17 cellular contexts compared by ENCODE assay signal in genomic region chr11:87219266-87219665, GRCh38.
A peak's percentile ranks its signal among the peaks of the same experiment; 100 is the strongest.
DNase-seq lines count a peak whose midpoint lies in the region; ATAC-seq and TF ChIP-seq lines count a peak whose summit lies in the region.
"Had no signal": no experiment of that assay in that cellular context is flagged by ENCODE, and none has a peak within 500 bp of the region (broad histone marks: within the 10 kb centered on the region; RNA-seq: fewer than 3 reads in every experiment).

No MANE protein-coding gene starts in this region.

- no peaks in the 10 kb centered on the region for H3K79me2 ChIP-seq in PC-9 (ENCODE audit: low read depth)

- intact Hi-C loops in activated CD8-positive, alpha-beta T cell treated with anti-CD3 and anti-CD28 coated beads for 36 hours (cut with micrococcal nuclease): no loop called here
- intact Hi-C loops in PC-9 (cut with micrococcal nuclease; ENCODE audit: unreplicated experiment): no loop called here

- no peaks in the 10 kb centered on the region for H3K27me3 Mint-ChIP-seq in activated CD8-positive, alpha-beta T cell treated with anti-CD3 and anti-CD28 coated beads for 36 hours
- H3K27me3 Mint-ChIP-seq in nephron progenitor cell (ENCODE audit: low read depth, poor library complexity): no peaks in the 10 kb centered on the region
- H3K27me3 Mint-ChIP-seq: T-cell had no signal

- 0 out of 2 replicates have a peak, but pooled peaks cover 3% of the 10 kb centered on the region for H3K9me2 ChIP-seq in PC-9 (ENCODE audit: insufficient read depth)

- H3K4me3 Mint-ChIP-seq in activated CD8-positive, alpha-beta T cell treated with anti-CD3 and anti-CD28 coated beads for 36 hours: no peak overlapping the region
- no peak overlapping the region for H3K4me3 Mint-ChIP-seq in nephron progenitor cell
- H3K4me3 Mint-ChIP-seq: T-cell had no signal

- H3K4me2 ChIP-seq in PC-9: no peak overlapping the region
- H3K4me2 ChIP-seq: BLaER1 had no signal

- H2AFZ ChIP-seq in PC-9: no peak overlapping the region

- H3K27me3 ChIP-seq in PC-9 (ENCODE audit: insufficient read depth, low read depth): no peaks in the 10 kb centered on the region
- H3K27me3 ChIP-seq: BLaER1, heart right ventricle had no signal

- H3K4me1 ChIP-seq in PC-9 (replicated peaks; ENCODE audit: insufficient read depth): no peaks in the 10 kb centered on the region
- H3K4me1 ChIP-seq: BLaER1, HAP-1 had no signal

- no peak for TF ChIP-seq CTCF in GM13977 (IDR thresholded peaks at IDR 0.05; ENCODE audit: extremely low read depth, insufficient read depth, missing control alignments)
- TF ChIP-seq CTCF in activated CD8-positive, alpha-beta T cell treated with anti-CD3 and anti-CD28 coated beads for 36 hours (IDR thresholded peaks at IDR 0.05): no peak
- no peak for TF ChIP-seq CTCF in nephron progenitor cell (IDR thresholded peaks at IDR 0.05)
- TF ChIP-seq CTCF in PC-9 (conservative IDR thresholded peaks at IDR 0.05): no peak

- H3K4me1 Mint-ChIP-seq in activated CD8-positive, alpha-beta T cell treated with anti-CD3 and anti-CD28 coated beads for 36 hours (ENCODE audit: low read depth): peaks cover 6% of the 10 kb centered on the region
- peaks cover 5% of the 10 kb centered on the region for H3K4me1 Mint-ChIP-seq in nephron progenitor cell
- H3K4me1 Mint-ChIP-seq: T-cell had no signal

- peak; percentile 49 for DNase-seq in GM13977 (ENCODE audit: low spot score)
- peak; percentile 39 for DNase-seq in activated CD8-positive, alpha-beta T cell treated with anti-CD3 and anti-CD28 coated beads for 36 hours
- no peak for DNase-seq in nephron progenitor cell
- DNase-seq in PC-9: no peak
- DNase-seq in cerebellar nuclear complex (lab: John Stamatoyannopoulos, UW): no peak
- DNase-seq: activated T-cell treated with anti-CD3 and anti-CD28 coated beads, Interleukin-2, amount 50 U/mL, for 1 hour; cortex of kidney; heart right ventricle; left colon; NCI-H1930; NCI-H524 treated with DMSO at 0.1 percent for 48 hours; stimulated activated CD4-positive, alpha-beta T cell treated with anti-CD3 and anti-CD28 coated beads, Interleukin-15, amount 100 ng/mL, for 24 hours had no signal

- no peaks in the 10 kb centered on the region for H3K9me3 Mint-ChIP-seq in activated CD8-positive, alpha-beta T cell treated with anti-CD3 and anti-CD28 coated beads for 36 hours
- no peaks in the 10 kb centered on the region for H3K9me3 Mint-ChIP-seq in nephron progenitor cell
- H3K9me3 Mint-ChIP-seq: T-cell had no signal

- H3K36me3 ChIP-seq in PC-9 (ENCODE audit: low read depth): no peaks in the 10 kb centered on the region
- H3K36me3 ChIP-seq: BLaER1, HAP-1, heart right ventricle had no signal

- no peaks in the 10 kb centered on the region for H3F3A ChIP-seq in PC-9 (ENCODE audit: insufficient read depth, low read depth)

- no peaks in the 10 kb centered on the region for H3K9me3 ChIP-seq in PC-9 (ENCODE audit: insufficient read depth, low read depth)
- H3K9me3 ChIP-seq: BLaER1, HAP-1 had no signal

- H3K27ac ChIP-seq in PC-9: no peak overlapping the region
- H3K27ac ChIP-seq: BLaER1, heart right ventricle had no signal

- H3K36me3 Mint-ChIP-seq in activated CD8-positive, alpha-beta T cell treated with anti-CD3 and anti-CD28 coated beads for 36 hours (ENCODE audit: low read depth): peaks cover 6% of the 10 kb centered on the region
- no peaks in the 10 kb centered on the region for H3K36me3 Mint-ChIP-seq in nephron progenitor cell (ENCODE audit: low read depth)

- POLR2A ChIA-PET in activated CD8-positive, alpha-beta T cell treated with anti-CD3 and anti-CD28 coated beads for 36 hours (lab: Charles Lee): no interaction called here
- POLR2A ChIA-PET in PC-9 (lab: Charles Lee; ENCODE audit: unreplicated experiment): no interaction called here

- peak; percentile 54 for ATAC-seq in GM21515 (IDR thresholded peaks at IDR 0.05; ENCODE audit: unreplicated experiment)
- peak; percentile 64 for ATAC-seq in activated CD8-positive, alpha-beta T cell treated with anti-CD3 and anti-CD28 coated beads for 36 hours
- ATAC-seq in GM18907 (IDR thresholded peaks at IDR 0.05; ENCODE audit: unreplicated experiment): no peak
- ATAC-seq: left colon, T-cell had no signal

- H3K27ac Mint-ChIP-seq in activated CD8-positive, alpha-beta T cell treated with anti-CD3 and anti-CD28 coated beads for 36 hours: no peak overlapping the region
- peak overlapping the region; percentile 97 for H3K27ac Mint-ChIP-seq in nephron progenitor cell
- H3K27ac Mint-ChIP-seq: T-cell had no signal

- no peaks in the 10 kb centered on the region for H4K20me1 ChIP-seq in PC-9 (ENCODE audit: insufficient read depth)
- H4K20me1 ChIP-seq: BLaER1 had no signal

- no peak overlapping the region for H3K4me3 ChIP-seq in PC-9
- H3K4me3 ChIP-seq: BLaER1, HAP-1, heart right ventricle had no signal

- CTCF ChIA-PET in activated CD8-positive, alpha-beta T cell treated with anti-CD3 and anti-CD28 coated beads for 36 hours (lab: Charles Lee): no interaction called here
- CTCF ChIA-PET in PC-9 (lab: Charles Lee): no interaction called here

- in situ Hi-C loops in GM13977 (cut with MboI; ENCODE audit: low pct_unique_long_range_greater_than_20kb, low sequenced_read_pairs, unreplicated experiment): no loop called here

- BruUV-seq in PC-9 (replicated peaks; lab: Mats Ljungman, UMichigan): no TSS peak

Comparison
In these comparisons a context has a peak if more than half of its experiments do, and no peak if none do; other contexts are left out.
1. DNase-seq: peak in GM13977 (single experiment) and activated CD8-positive, alpha-beta T cell treated with anti-CD3 and anti-CD28 coated beads for 36 hours (single experiment); none in nephron progenitor cell (single experiment), PC-9 (0 of 2) and cerebellar nuclear complex (0 of 2).